16 cellular contexts compared by ENCODE assay signal in the genomic region with DNA sequence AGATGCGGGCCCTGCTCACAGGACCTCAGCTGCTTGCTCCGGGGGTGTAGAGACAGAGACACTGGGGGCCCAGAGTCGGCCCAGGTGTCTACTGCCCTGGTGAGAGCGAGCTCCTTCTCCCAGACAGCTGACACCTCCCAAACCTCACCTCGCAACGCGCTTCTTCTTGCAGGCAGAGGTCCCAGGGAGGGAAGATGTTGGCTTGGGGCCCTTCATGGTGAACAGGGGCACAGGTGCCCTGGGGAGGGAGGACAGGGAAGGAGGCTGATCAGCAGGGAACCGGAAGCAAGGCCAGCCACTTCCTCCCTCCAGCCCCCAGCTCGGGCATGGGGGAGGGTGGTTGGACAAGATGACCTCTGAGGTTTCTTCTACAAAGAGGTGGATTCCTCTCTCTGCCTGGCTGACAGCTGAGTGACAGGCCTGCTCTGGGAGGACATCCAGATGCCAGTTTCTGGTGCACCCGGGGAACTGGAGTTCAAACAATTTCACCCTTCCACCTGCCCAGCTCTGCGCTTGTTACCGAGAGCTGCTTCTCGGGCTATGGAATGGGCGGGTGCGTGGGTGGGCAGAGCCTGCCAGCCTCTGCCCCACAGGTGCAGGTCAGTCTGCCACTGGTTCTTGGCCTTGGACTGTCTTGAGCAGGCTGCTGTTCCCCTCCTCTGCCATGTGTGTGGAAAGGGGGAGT. TPM values are rescaled to one million over a fixed set of nuclear protein-coding genes. Genes with fewer than 3 reads are reported as not detected.
"Had no signal": no experiment of that assay in that cellular context is flagged by ENCODE, and none has a peak within 500 bp of the region (broad histone marks: within the 10 kb centered on the region; RNA-seq: fewer than 3 reads in every experiment).

No MANE protein-coding gene starts in this region.

- DNase-seq: activated B cell treated with CpG ODN at 0.5 μM for 24 hours; activated T-cell treated with anti-CD3 and anti-CD28 coated beads for 4 hours; adrenal gland; mesendoderm; nucleus accumbens; right lobe of liver; stimulated activated CD4-positive, alpha-beta T cell treated with anti-CD3 and anti-CD28 coated beads, Interleukin-1b, Interleukin-23, amount 100 ng/mL, for 48 hours; T-helper 2 cell had no signal

- H3K27me3 ChIP-seq: adrenal gland, gastroesophageal sphincter, right lobe of liver had no signal

- H3K27ac ChIP-seq: adrenal gland, dorsolateral prefrontal cortex, gastroesophageal sphincter, right lobe of liver, thoracic aorta had no signal

- H3K4me3 ChIP-seq: adrenal gland, dorsolateral prefrontal cortex, gastroesophageal sphincter, right lobe of liver, thoracic aorta had no signal

- H3K4me1 ChIP-seq: adrenal gland, gastroesophageal sphincter, right lobe of liver had no signal

- ATAC-seq: activated T-helper 17 cell treated with anti-CD3 and anti-CD28 coated beads, Interleukin-2, amount 50 U/mL, for 72 hours; gastroesophageal sphincter; left lobe of liver; natural killer cell treated with Interleukin-12 subunit alpha and Interleukin-12 subunit beta and Interleukin-15 and Interleukin-18, amount 100 ng/mL, for 72 hours; right lobe of liver had no signal

- H3K9me3 ChIP-seq: adrenal gland, gastroesophageal sphincter, right lobe of liver, thoracic aorta had no signal

- H3K36me3 ChIP-seq: adrenal gland, gastroesophageal sphincter, right lobe of liver, thoracic aorta had no signal

RNA-seq across cellular contexts. Expression of a gene that starts 11.7 kb away (rescaled TPM):
- total RNA-seq: activated B cell treated with CpG ODN at 0.5 μM for 24 hours; activated CD8-positive, alpha-beta memory T cell treated with anti-CD3 and anti-CD28 coated beads for 36 hours; activated T-helper 17 cell treated with anti-CD3 and anti-CD28 coated beads, Interleukin-2, amount 50 U/mL, for 72 hours; natural killer cell treated with Interleukin-12 subunit alpha and Interleukin-12 subunit beta and Interleukin-15 and Interleukin-18, amount 100 ng/mL, for 72 hours; progenitor cell of endocrine pancreas had no signal

RNA-seq across cellular contexts. Expression of a gene that starts 41.1 kb away (rescaled TPM):
- total RNA-seq: activated B cell treated with CpG ODN at 0.5 μM for 24 hours; natural killer cell treated with Interleukin-12 subunit alpha and Interleukin-12 subunit beta and Interleukin-15 and Interleukin-18, amount 100 ng/mL, for 72 hours had no signal
